ENCODE assay signal across 9 cellular contexts in genomic region chr1:153533689-153534201, GRCh38. TPM values are rescaled to one million over a fixed set of nuclear protein-coding genes. Genes with fewer than 3 reads are reported as not detected.
DNase-seq lines count a peak whose midpoint lies in the region; ATAC-seq and TF ChIP-seq lines count a peak whose summit lies in the region.
"Had no signal": no experiment of that assay in that cellular context is flagged by ENCODE, and none has a peak within 500 bp of the region (broad histone marks: within the 10 kb centered on the region; RNA-seq: fewer than 3 reads in every experiment).

No MANE protein-coding gene starts in this region.

- H3K27ac ChIP-seq in PC-3 (ENCODE audit: low read length) (peak overlapping the region; percentile 94), mammary epithelial cell (ENCODE audit: insufficient read depth, low read depth, low read length) (peak overlapping the region; percentile 73), thoracic aorta (peak overlapping the region; percentile 100)

- H3K36me3 ChIP-seq in PC-3 (ENCODE audit: low read depth, low read length) (peaks cover 12% of the 10 kb centered on the region), mammary epithelial cell (ENCODE audit: insufficient read depth, low read length) (peaks cover 3% of the 10 kb centered on the region), kidney epithelial cell (ENCODE audit: control insufficient read depth, insufficient read depth, low read length) (no peaks in the 10 kb centered on the region), thoracic aorta (no peaks in the 10 kb centered on the region)

- CTCF ChIA-PET in PC-3 (lab: Charles Lee): interaction anchor here (0.7 to 2.6 kb wide), 14 partner anchors 11 to 178 kb away, joined by 3 to 25 read pairs (median 4); partner anchors contain the start of genes S100A14, S100A2 and S100A4
- CTCF ChIA-PET in mammary epithelial cell (lab: Charles Lee; ENCODE audit: low non-redundant PET): interaction anchor here (0.6 to 0.8 kb wide), 6 partner anchors 12 to 34 kb away, joined by 3 to 5 read pairs (median 4); no protein-coding TSS in a partner anchor

- H3K4me2 ChIP-seq in PC-3 (ENCODE audit: low read length): peak overlapping the region; percentile 84
- H3K4me2 ChIP-seq in mammary epithelial cell (ENCODE audit: insufficient read depth, low read depth, low read length): peak overlapping the region; percentile 97

- peak overlapping the region; percentile 73 for H3K4me3 ChIP-seq in PC-3 (ENCODE audit: low read length)
- peak overlapping the region; percentile 71 to 76 (median 73) for H3K4me3 ChIP-seq in mammary epithelial cell (replicated peaks in 1 of 3; ENCODE audit: insufficient read depth in 1 of 3, low read depth in 2 of 3, low read length in 3 of 3)
- H3K4me3 ChIP-seq in kidney epithelial cell (ENCODE audit: low read depth, low read length): peak overlapping the region; percentile 66
- peak overlapping the region; percentile 89 for H3K4me3 ChIP-seq in thoracic aorta

- in situ Hi-C loops in G401 (cut with HindIII; ENCODE audit: low sequenced_read_pairs): no loop called here
- in situ Hi-C loops in mammary epithelial cell (cut with MboI; ENCODE audit: low sequenced_read_pairs in 2 of 2): loop anchor here in 1 of 2 donors (25.0 kb wide), 1 partner anchor 454 kb away; the partner anchor contains the start of genes JTB, RAB13 and RPS27

- DNase-seq in G401 (ENCODE audit: low spot score) (peak; percentile 43), PC-3 (peak; percentile 97), mammary epithelial cell (peak; percentile 94), kidney epithelial cell (ENCODE audit: low read depth) (peak; percentile 81), thoracic aorta (ENCODE audit: low spot score) (peak; percentile 51), NCI-H2196 treated with DMSO at 0.1 percent for 48 hours (lab: John Stamatoyannopoulos, UW; ENCODE audit: unreplicated experiment) (no peak), left lobe of liver (ENCODE audit: low spot score) (no peak)

- H3K79me2 ChIP-seq in PC-3 (ENCODE audit: low read length) (peaks cover 23% of the 10 kb centered on the region), mammary epithelial cell (ENCODE audit: insufficient read depth, low read length) (peaks cover 23% of the 10 kb centered on the region)

- H3K9me3 ChIP-seq in PC-3 (ENCODE audit: low read length): no peaks in the 10 kb centered on the region
- H3K9me3 ChIP-seq in mammary epithelial cell (replicated peaks; ENCODE audit: insufficient read depth, low read length): no peaks in the 10 kb centered on the region
- no peaks in the 10 kb centered on the region for H3K9me3 ChIP-seq in thoracic aorta

- intact Hi-C loops in PC-3 (cut with micrococcal nuclease): loop anchor here (1.0 to 2.0 kb wide), 4 partner anchors 12 to 75 kb away; partner anchors contain the start of gene S100A4
- intact Hi-C loops in mammary epithelial cell (cut with micrococcal nuclease): loop anchor here (1.0 to 2.0 kb wide), 6 partner anchors 16 to 138 kb away; partner anchors contain the start of genes S100A13 and S100A3

- ATAC-seq in PC-3: peak; percentile 43
- ATAC-seq in thoracic aorta (ENCODE audit: insufficient number of reproducible peaks, low FRiP score, low read depth): peak; percentile 19
- ATAC-seq in HG03378 (IDR thresholded peaks at IDR 0.05; ENCODE audit: unreplicated experiment): no peak
- ATAC-seq in left lobe of liver: no peak

- 1% methylated on average over 9 of the region's 13 CpGs for WGBS in mammary epithelial cell (ENCODE audit: low coverage, missing lambda C conversion rate)

- TF ChIP-seq CTCF in PC-3 (conservative IDR thresholded peaks at IDR 0.05; ENCODE audit: low read depth, low read length) (no peak), mammary epithelial cell (conservative IDR thresholded peaks at IDR 0.05 in 1 of 2, IDR thresholded peaks at IDR 0.05 in 1 of 2; ENCODE audit: extremely low read depth in 1 of 2, insufficient read depth in 1 of 2, low read depth in 1 of 2, low read length in 2 of 2) (no peak), kidney epithelial cell (IDR thresholded peaks at IDR 0.05; ENCODE audit: insufficient read depth, low read length, poor library complexity, severe bottlenecking) (no peak), thoracic aorta (IDR thresholded peaks at IDR 0.05) (no peak)

- peaks cover 10% of the 10 kb centered on the region for H3F3A ChIP-seq in PC-3 (ENCODE audit: low read length, unreplicated experiment)

- peaks cover 54% of the 10 kb centered on the region for H3K4me1 ChIP-seq in PC-3 (ENCODE audit: insufficient read depth, low read length)
- peaks cover 51% of the 10 kb centered on the region for H3K4me1 ChIP-seq in mammary epithelial cell (ENCODE audit: insufficient read depth, low read length)
- H3K4me1 ChIP-seq in thoracic aorta (ENCODE audit: control insufficient read depth in 1 of 2, low read depth in 2 of 2): peaks cover 0 to 51% of the 10 kb centered on the region in 2 donors

- dilution Hi-C loops in mammary epithelial cell (cut with HindIII; ENCODE audit: low sequenced_read_pairs): no loop called here

- H3K27me3 ChIP-seq in PC-3 (ENCODE audit: low read length) (no peaks in the 10 kb centered on the region), mammary epithelial cell (ENCODE audit: insufficient read depth, low read length) (no peaks in the 10 kb centered on the region), kidney epithelial cell (ENCODE audit: control insufficient read depth, insufficient read depth, low read length) (no peaks in the 10 kb centered on the region), thoracic aorta (replicated peaks; ENCODE audit: insufficient read depth) (no peaks in the 10 kb centered on the region)

- H4K20me1 ChIP-seq in PC-3 (ENCODE audit: low read length) (0 out of 2 replicates have a peak, but pooled peaks cover 3% of the 10 kb centered on the region), mammary epithelial cell (ENCODE audit: insufficient read depth, low read length) (no peaks in the 10 kb centered on the region)

- H3K9ac ChIP-seq in PC-3 (ENCODE audit: low read length) (peak overlapping the region; percentile 95), mammary epithelial cell (ENCODE audit: insufficient read depth, low read length) (peak overlapping the region; percentile 84)

- POLR2A ChIA-PET in PC-3 (lab: Charles Lee; ENCODE audit: unreplicated experiment): interaction anchor here (0.7 to 4.6 kb wide), 6 partner anchors 11 to 100 kb away, joined by 3 to 47 read pairs (median 8); partner anchors contain the start of genes CHTOP, S100A13, S100A16 and S100A2

- no TSS peak for BruUV-seq in PC-3 (replicated peaks; lab: Mats Ljungman, UMichigan)
- BruUV-seq in mammary epithelial cell (replicated peaks; lab: Mats Ljungman, UMichigan): no TSS peak

- H2AFZ ChIP-seq in PC-3 (ENCODE audit: low read length) (no peak overlapping the region), mammary epithelial cell (ENCODE audit: low read depth, low read length) (no peak overlapping the region)

- H3K9me2 ChIP-seq in PC-3 (replicated peaks; ENCODE audit: low read length): no peaks in the 10 kb centered on the region

RNA-seq across cellular contexts. Expression of gene S100A6, which starts 2.0 kb away (rescaled TPM):
- total RNA-seq in G401 (2014; rRNA removed; shearing (Covaris generic)): 308 and 563 TPM in 2 replicates
- total RNA-seq in PC-3 (2014; rRNA removed): 1,818 and 2,572 TPM in 2 replicates
- total RNA-seq in mammary epithelial cell: 1,000 to 10,000 TPM; 1,155 to 2,455 TPM
- 2,730 TPM for polyA plus RNA-seq in mammary epithelial cell
- 719 TPM for polyA minus RNA-seq in mammary epithelial cell
- 754 and 920 TPM in 2 replicates for total RNA-seq in kidney epithelial cell
- 100 to 1,000 TPM; 367 to 608 TPM for total RNA-seq in thoracic aorta
- total RNA-seq in left lobe of liver: 13.9 TPM

RNA-seq across cellular contexts. Expression of gene S100A5, which starts 7.0 kb away (rescaled TPM):
- total RNA-seq in G401 (2014; rRNA removed; shearing (Covaris generic)): 1.5 and 15.4 TPM in 2 replicates
- total RNA-seq in PC-3 (2014; rRNA removed) (2.5 and 6.3 TPM in 2 replicates), mammary epithelial cell (not detected), kidney epithelial cell (0.75 TPM in 1 of 2 replicates, not detected in the other), thoracic aorta (not detected), left lobe of liver (not detected)
- polyA plus RNA-seq in mammary epithelial cell: 0.34 TPM
- polyA minus RNA-seq in mammary epithelial cell: not detected

RNA-seq across cellular contexts. Expression of gene S100A4, which starts 11.9 kb away (rescaled TPM):
- total RNA-seq in G401 (2014; rRNA removed; shearing (Covaris generic)): 452 and 453 TPM in 2 replicates
- total RNA-seq in PC-3 (2014; rRNA removed): 32.2 and 55.8 TPM in 2 replicates
- total RNA-seq in mammary epithelial cell: 1 to 10 TPM; 4.3 to 9.9 TPM
- polyA plus RNA-seq in mammary epithelial cell: 24.2 TPM
- not detected for polyA minus RNA-seq in mammary epithelial cell
- total RNA-seq in kidney epithelial cell: 2.7 and 7.1 TPM in 2 replicates
- 1,000 to 10,000 TPM in 1 of 2 donors, 100 to 1,000 TPM in 1; 514 to 1,429 TPM for total RNA-seq in thoracic aorta
- 7.1 TPM for total RNA-seq in left lobe of liver

RNA-seq across cellular contexts. Expression of gene S100A3, which starts 15.3 kb away (rescaled TPM):
- 0.37 and 4.3 TPM in 2 replicates for total RNA-seq in G401 (2014; rRNA removed; shearing (Covaris generic))
- 4.6 and 7.9 TPM in 2 replicates for total RNA-seq in PC-3 (2014; rRNA removed)
- 10 to 100 TPM in 1 of 2 donors, 1 to 10 TPM in 1; 3.5 to 58.6 TPM for total RNA-seq in mammary epithelial cell
- 46.1 TPM for polyA plus RNA-seq in mammary epithelial cell
- 17.4 TPM for polyA minus RNA-seq in mammary epithelial cell
- total RNA-seq in kidney epithelial cell: 5.8 and 12.0 TPM in 2 replicates
- total RNA-seq in thoracic aorta: 10 to 100 TPM in 1 of 2 donors, 1 to 10 TPM in 1; 3.1 to 25.0 TPM
- total RNA-seq in left lobe of liver: not detected
- total RNA-seq: T-helper 1 cell treated with Interleukin-12 subunit alpha and Interleukin-12 subunit beta and Interleukin-4 antibody, amounts not matched to agents 30 ng/mL and 1 ng/mL, for 36 hours had no signal

RNA-seq across cellular contexts. Expression of gene S100A2, which starts 31.9 kb away (rescaled TPM):
- 10.6 and 10.8 TPM in 2 replicates for total RNA-seq in G401 (2014; rRNA removed; shearing (Covaris generic))
- 358 and 373 TPM in 2 replicates for total RNA-seq in PC-3 (2014; rRNA removed)
- total RNA-seq in mammary epithelial cell: over 10,000 TPM in 1 of 2 donors, 1,000 to 10,000 TPM in 1; 2,255 to 12,622 TPM
- polyA plus RNA-seq in mammary epithelial cell: 15,689 TPM
- polyA minus RNA-seq in mammary epithelial cell: 4,465 TPM
- 16.1 and 27.5 TPM in 2 replicates for total RNA-seq in kidney epithelial cell
- total RNA-seq in thoracic aorta: 1 to 10 TPM; 1.1 to 2.9 TPM
- 0.55 TPM for total RNA-seq in left lobe of liver

Comparison
In these comparisons a context has a peak if more than half of its experiments do, and no peak if none do; other contexts are left out.
1. DNase-seq: peak in G401 (single experiment), PC-3 (single experiment), mammary epithelial cell (single experiment), kidney epithelial cell (single experiment) and thoracic aorta (single experiment); none in NCI-H2196 treated with DMSO at 0.1 percent for 48 hours (single experiment) and left lobe of liver (single experiment).
2. ATAC-seq: peak in PC-3 (single experiment) and thoracic aorta (single experiment); none in HG03378 (single experiment) and left lobe of liver (single experiment).
3. RNA of gene S100A6, which starts 2.0 kb away (total RNA-seq): 1,818 to 2,572 TPM in PC-3, 1,155 to 2,455 TPM in mammary epithelial cell, 754 to 920 TPM in kidney epithelial cell, 367 to 608 TPM in thoracic aorta and 308 to 563 TPM in G401; 13.9 TPM in left lobe of liver (single experiment); every median in the first group is over 10 times any median in the second.
4. Peak in every context shown above with its lines, with median percentiles within 50 percentile points of each other: H3K27ac ChIP-seq and H3K4me3 ChIP-seq.